In the genomic region with DNA sequence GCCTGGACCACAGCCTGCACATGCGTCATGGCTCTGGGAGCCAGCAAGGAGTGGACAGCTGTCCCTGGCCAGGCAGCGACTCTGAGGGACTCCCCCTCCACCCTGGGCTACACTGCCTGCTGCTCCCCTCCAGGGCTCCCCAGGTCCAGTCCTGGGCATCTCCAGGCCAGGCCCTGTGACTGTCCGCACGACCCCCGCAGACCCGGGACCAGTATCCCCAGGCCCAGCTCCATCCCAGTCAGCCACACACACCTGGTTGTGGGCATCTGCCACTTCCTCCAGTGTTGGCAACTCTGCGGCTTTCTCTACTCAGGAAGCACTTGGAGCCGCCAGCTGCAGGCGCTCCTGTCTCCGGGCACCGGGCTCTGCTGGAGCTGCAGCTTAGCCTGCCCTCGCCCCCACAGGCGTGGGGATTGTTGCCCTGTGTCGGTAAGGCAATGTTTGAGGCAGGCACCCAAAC, we compare ENCODE assay signal across 9 cellular contexts. TPM values are rescaled to one million over a fixed set of nuclear protein-coding genes. Genes with fewer than 3 reads are reported as not detected.
DNase-seq lines count a peak whose midpoint lies in the region; FAIRE-seq and TF ChIP-seq lines count a peak whose summit lies in the region.
"Had no signal": no experiment of that assay in that cellular context is flagged by ENCODE, and none has a peak within 500 bp of the region (broad histone marks: within the 10 kb centered on the region; RNA-seq: fewer than 3 reads in every experiment).

No MANE protein-coding gene starts in this region.

- H3K27ac ChIP-seq in vagina, result peak overlapping the region; percentile 98

- peaks cover 2% of the 10 kb centered on the region for H3K36me3 Mint-ChIP-seq in activated naive CD4-positive, alpha-beta T cell treated with anti-CD3 and anti-CD28 coated beads, Interleukin-2, amount 10 ng/mL, durations not matched to agents 7 days and 5 days
- H3K36me3 Mint-ChIP-seq in mesothelial cell of epicardium, result no peaks in the 10 kb centered on the region

- H3K9me3 ChIP-seq in vagina, result no peaks in the 10 kb centered on the region

- H3K36me3 ChIP-seq in vagina, result peaks cover 0 to 11% of the 10 kb centered on the region in 2 donors

- TF ChIP-seq CTCF in mesothelial cell of epicardium (IDR thresholded peaks at IDR 0.05; ENCODE audit: unreplicated experiment) (no peak), vagina (IDR thresholded peaks at IDR 0.05) (no peak)

- H3K27me3 Mint-ChIP-seq in activated naive CD4-positive, alpha-beta T cell treated with anti-CD3 and anti-CD28 coated beads, Interleukin-2, amount 10 ng/mL, durations not matched to agents 7 days and 5 days, result no peaks in the 10 kb centered on the region
- no peaks in the 10 kb centered on the region for H3K27me3 Mint-ChIP-seq in mesothelial cell of epicardium (ENCODE audit: low read depth)

- TF ChIP-seq POLR2A in vagina (IDR thresholded peaks at IDR 0.05), result no peak

- peak overlapping the region; percentile 77 to 85 for H3K4me3 ChIP-seq in vagina

- H3K27me3 ChIP-seq in vagina, result no peaks in the 10 kb centered on the region

- DNase-seq in activated naive CD4-positive, alpha-beta T cell treated with anti-CD3 and anti-CD28 coated beads, Interleukin-2, amount 10 ng/mL, durations not matched to agents 7 days and 5 days, result no peak
- DNase-seq in activated naive CD4-positive, alpha-beta T cell treated with Interleukin-2 at 50 U/mL for 16 hours, result no peak
- DNase-seq in cerebellum (ENCODE audit: low spot score) (peak; percentile 95), mesothelial cell of epicardium (ENCODE audit: low spot score in 2 of 2, unreplicated experiment in 2 of 2) (no peak), vagina (ENCODE audit: extremely low spot score in 2 of 2) (no peak), NCI-H1694 treated with DMSO at 0.1 percent for 48 hours (lab: John Stamatoyannopoulos, UW) (no peak), urothelium cell line (ENCODE audit: low spot score) (no peak), ureter (ENCODE audit: low spot score) (no peak)

- peak overlapping the region; percentile 7 for H3K27ac Mint-ChIP-seq in activated naive CD4-positive, alpha-beta T cell treated with anti-CD3 and anti-CD28 coated beads, Interleukin-2, amount 10 ng/mL, durations not matched to agents 7 days and 5 days
- no peak overlapping the region for H3K27ac Mint-ChIP-seq in mesothelial cell of epicardium

- FAIRE-seq in urothelium cell line (lab: Jason Lieb, UNC), result no peak
- FAIRE-seq: G401.6 had no signal

- peak overlapping the region; percentile 57 for H3K4me3 Mint-ChIP-seq in activated naive CD4-positive, alpha-beta T cell treated with anti-CD3 and anti-CD28 coated beads, Interleukin-2, amount 10 ng/mL, durations not matched to agents 7 days and 5 days
- H3K4me3 Mint-ChIP-seq in mesothelial cell of epicardium, result peak overlapping the region; percentile 81

- CTCF ChIA-PET in activated naive CD4-positive, alpha-beta T cell treated with anti-CD3 and anti-CD28 coated beads, Interleukin-2, amount 10 ng/mL, durations not matched to agents 7 days and 5 days (lab: Charles Lee), result no interaction called here

- H3K4me1 ChIP-seq in vagina, result peaks cover 60% of the 10 kb centered on the region

- intact Hi-C loops in vagina (cut with DNase I), result no loop called here

- no peaks in the 10 kb centered on the region for H3K9me3 Mint-ChIP-seq in activated naive CD4-positive, alpha-beta T cell treated with anti-CD3 and anti-CD28 coated beads, Interleukin-2, amount 10 ng/mL, durations not matched to agents 7 days and 5 days
- H3K9me3 Mint-ChIP-seq in mesothelial cell of epicardium, result no peaks in the 10 kb centered on the region

- peaks cover 23% of the 10 kb centered on the region for H3K4me1 Mint-ChIP-seq in activated naive CD4-positive, alpha-beta T cell treated with anti-CD3 and anti-CD28 coated beads, Interleukin-2, amount 10 ng/mL, durations not matched to agents 7 days and 5 days
- peaks cover 5% of the 10 kb centered on the region for H3K4me1 Mint-ChIP-seq in mesothelial cell of epicardium

RNA-seq across cellular contexts. Expression of a gene that starts 2.4 kb away (rescaled TPM):
- total RNA-seq in cerebellum (16.2 TPM), mesothelial cell of epicardium (88.8 to 104 TPM (median 93.0 TPM) in 3 replicates), vagina (33.1 TPM), ureter (31.8 TPM)

RNA-seq across cellular contexts. Expression of a gene that starts 32.2 kb away (rescaled TPM):
- total RNA-seq in cerebellum (10.8 TPM), mesothelial cell of epicardium (25.5 to 28.2 TPM (median 27.4 TPM) in 3 replicates), vagina (37.6 TPM), ureter (46.9 TPM)

RNA-seq across cellular contexts. Expression of a gene that starts 52.9 kb away (rescaled TPM):
- total RNA-seq in cerebellum, result 30.1 TPM
- 74.0 to 77.9 TPM (median 75.3 TPM) in 3 replicates for total RNA-seq in mesothelial cell of epicardium
- total RNA-seq in vagina, result 35.6 TPM
- 71.8 TPM for total RNA-seq in ureter
